ENCODE assay signal across 14 cellular contexts in the genomic region with DNA sequence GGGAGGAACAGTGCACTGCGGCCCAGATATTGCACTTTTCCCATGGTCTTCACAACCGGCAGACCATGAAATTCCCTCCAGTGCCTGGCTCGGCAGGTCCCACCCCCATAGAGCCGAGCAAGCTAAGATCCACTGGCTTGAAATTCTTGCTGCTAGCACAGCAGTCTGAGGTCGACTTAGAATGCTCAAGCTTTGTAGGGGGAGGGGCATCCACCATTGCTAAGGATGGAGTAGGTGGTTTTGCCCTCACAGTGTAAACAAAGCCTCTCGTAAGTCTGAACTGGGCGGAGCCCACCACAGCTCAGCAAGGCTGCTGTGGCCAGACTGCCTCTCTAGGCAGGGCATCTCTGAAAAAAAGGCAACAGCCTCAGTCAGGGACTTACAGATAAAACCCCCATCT.
A peak's percentile ranks its signal among the peaks of the same experiment; 100 is the strongest.
DNase-seq lines count a peak whose midpoint lies in the region; ATAC-seq and FAIRE-seq lines count a peak whose summit lies in the region.
"Had no signal": no experiment of that assay in that cellular context is flagged by ENCODE, and none has a peak within 500 bp of the region (broad histone marks: within the 10 kb centered on the region; RNA-seq: fewer than 3 reads in every experiment).

No MANE protein-coding gene starts in this region.

- H3K36me3 ChIP-seq in adipocyte (ENCODE audit: control insufficient read depth, insufficient read depth, low read length, severe bottlenecking), result no peaks in the 10 kb centered on the region
- H3K36me3 ChIP-seq: thoracic aorta had no signal

- no peaks in the 10 kb centered on the region for H3K9me3 ChIP-seq in adipocyte (ENCODE audit: control insufficient read depth, low read length)
- H3K9me3 ChIP-seq: thoracic aorta had no signal

- peak overlapping the region; percentile 51 for H3K27ac ChIP-seq in substantia nigra (ENCODE audit: low read depth, low read length, poor library complexity, severe bottlenecking)
- H3K27ac ChIP-seq: thoracic aorta had no signal

- H3K9ac ChIP-seq in adipocyte (ENCODE audit: low read length), result no peak overlapping the region

- no peak overlapping the region for H3K4me3 ChIP-seq in adipocyte (ENCODE audit: low read length)
- H3K4me3 ChIP-seq: thoracic aorta had no signal

- peak in 2 of 3 experiments; percentile 1 to 62 for DNase-seq in NCI-H1417 (lab: John Stamatoyannopoulos, UW)
- DNase-seq in NCI-H1417 treated with DMSO at 0.1 percent for 48 hours (lab: John Stamatoyannopoulos, UW), result no peak
- peak; percentile 22 for DNase-seq in adipocyte (ENCODE audit: low read depth)
- peak; percentile 39 for DNase-seq in iPS-NIHi11 (ENCODE audit: low spot score)
- no peak for DNase-seq in substantia nigra (lab: John Stamatoyannopoulos, UW)
- no peak for DNase-seq in NAMALWA (ENCODE audit: low spot score)
- DNase-seq in urothelium cell line (ENCODE audit: low spot score), result no peak
- DNase-seq: 8988T; activated CD8-positive, alpha-beta memory T cell treated with anti-CD3 and anti-CD28 coated beads for 24 hours; NCI-H524 treated with DMSO at 0.1 percent for 48 hours had no signal

- H3K27me3 ChIP-seq in adipocyte (replicated peaks; ENCODE audit: control insufficient read depth, insufficient read depth, low read length), result no peaks in the 10 kb centered on the region

- H3K4me1 ChIP-seq in adipocyte (ENCODE audit: control insufficient read depth, insufficient read depth, low read length), result peaks cover 24% of the 10 kb centered on the region

- no peak for ATAC-seq in GM21447 (IDR thresholded peaks at IDR 0.05; ENCODE audit: unreplicated experiment)

- no peak for FAIRE-seq in urothelium cell line (lab: Jason Lieb, UNC)
- FAIRE-seq: D721Med, islet of Langerhans had no signal

Comparison
In these comparisons a context has a peak if more than half of its experiments do, and no peak if none do; other contexts are left out.
1. DNase-seq: peak in NCI-H1417 (2 of 3), adipocyte (single experiment) and iPS-NIHi11 (single experiment); none in NCI-H1417 treated with DMSO at 0.1 percent for 48 hours (single experiment), substantia nigra (0 of 49), NAMALWA (single experiment) and urothelium cell line (single experiment).